10 cellular contexts compared by ENCODE assay signal in the genomic region with DNA sequence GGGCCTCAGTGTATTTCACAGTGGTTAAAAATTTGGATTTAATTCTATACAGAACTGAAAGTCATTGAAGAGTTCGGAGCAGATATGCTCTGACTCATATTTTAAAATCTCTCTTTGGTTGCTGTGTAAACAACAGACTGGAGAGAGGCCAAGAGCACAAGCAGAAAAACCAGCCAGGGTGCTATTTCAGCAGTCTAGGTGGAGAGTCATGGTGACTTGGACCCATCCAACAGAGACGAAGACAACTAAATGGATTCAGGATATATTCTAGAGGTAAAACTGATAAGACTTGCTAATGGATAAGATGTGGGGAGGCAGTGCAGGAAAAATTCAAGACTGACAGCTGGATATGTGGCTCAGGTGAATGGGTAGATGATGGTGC.
A peak's percentile ranks its signal among the peaks of the same experiment; 100 is the strongest.
DNase-seq lines count a peak whose midpoint lies in the region; ATAC-seq, FAIRE-seq and TF ChIP-seq lines count a peak whose summit lies in the region.
"Had no signal": no experiment of that assay in that cellular context is flagged by ENCODE, and none has a peak within 500 bp of the region (broad histone marks: within the 10 kb centered on the region; RNA-seq: fewer than 3 reads in every experiment).

No MANE protein-coding gene starts in this region.

- H3K9ac ChIP-seq in K562 (ENCODE audit: insufficient read depth in 1 of 2, low read depth in 2 of 2, low read length in 2 of 2): no peak overlapping the region
- no peak overlapping the region for H3K9ac ChIP-seq in HepG2 (ENCODE audit: insufficient read depth, low read depth, low read length)

- TF ChIP-seq CTCF in C4-2B (conservative IDR thresholded peaks at IDR 0.05) (no peak), K562 (IDR thresholded peaks at IDR 0.05 in 2 of 3, conservative IDR thresholded peaks at IDR 0.05 in 1 of 3; ENCODE audit: insufficient read depth in 2 of 3, low read depth in 1 of 3, low read length in 3 of 3) (no peak), HepG2 (CRISPR knock-in tag; IDR thresholded peaks at IDR 0.05) (no peak), WTC11 (IDR thresholded peaks at IDR 0.05) (no peak)

- H3K36me3 ChIP-seq in K562 (ENCODE audit: control insufficient read depth, insufficient read depth, low read length) (peaks cover 6% of the 10 kb centered on the region; the same call in 2 of the 3 replicates), HepG2 (replicated peaks in 1 of 2; ENCODE audit: control insufficient read depth in 1 of 2, insufficient read depth in 2 of 2, low read length in 2 of 2) (peaks cover 0 to 6% of the 10 kb centered on the region in 2 experiments; a peak in 2 of 5 replicates)

- H3K79me2 ChIP-seq in K562 (ENCODE audit: control insufficient read depth, insufficient read depth, low read length): no peaks in the 10 kb centered on the region
- no peaks in the 10 kb centered on the region for H3K79me2 ChIP-seq in HepG2 (ENCODE audit: insufficient read depth, low read length)

- H2AFZ ChIP-seq in K562 (ENCODE audit: low read depth, low read length) (no peak overlapping the region), HepG2 (ENCODE audit: low read length) (no peak overlapping the region)

- in situ Hi-C loops in K562 (cut with MboI): no loop called here
- in situ Hi-C loops in HepG2 (cut with HindIII; ENCODE audit: extremely low pct_ligation_motif_present, low pct_unique_long_range_greater_than_20kb): no loop called here

- TF ChIP-seq EP300 in K562 (IDR thresholded peaks at IDR 0.05; ENCODE audit: low read length): peak; percentile 54; the same call in 1 of the 2 replicates
- TF ChIP-seq EP300 in HepG2 (IDR thresholded peaks at IDR 0.05; ENCODE audit: low read depth in 2 of 2, low read length in 2 of 2): no peak
- no peak for TF ChIP-seq EP300 in HepG2 (CRISPR knock-in tag; IDR thresholded peaks at IDR 0.05; ENCODE audit: borderline replicate concordance)

- WGBS in K562 (ENCODE audit: insufficient coverage, low coverage, missing lambda C conversion rate): 10% methylated on average over 2 of the region's 2 CpGs
- 11% methylated on average over 2 of the region's 2 CpGs for WGBS in HepG2 (ENCODE audit: low lambda C conversion rate)

- POLR2A ChIA-PET in K562 (lab: Yijun Ruan, JAX) (interaction anchor here (0.7 kb wide), 1 partner anchor 10 kb away, joined by 3 read pairs; no protein-coding TSS in a partner anchor), HepG2 (lab: Yijun Ruan, JAX) (no interaction called here), WTC11 (lab: Charles Lee) (interaction anchor here (0.9 kb wide), 1 partner anchor 169 kb away, joined by 3 read pairs; a partner anchor contains a TSS)

- no peaks in the 10 kb centered on the region for H3K9me3 Mint-ChIP-seq in WTC11

- TF ChIP-seq RAD21 in K562 (CRISPR knock-in tag; conservative IDR thresholded peaks at IDR 0.05 in 1 of 2, IDR thresholded peaks at IDR 0.05 in 1 of 2): no peak
- no peak for TF ChIP-seq RAD21 in HepG2 (CRISPR knock-in tag; IDR thresholded peaks at IDR 0.05)

- H3K27ac Mint-ChIP-seq in WTC11: no peak overlapping the region; the same call in 1 of the 2 replicates
- H3K27ac Mint-ChIP-seq: activated naive CD8-positive, alpha-beta T cell had no signal

- DNase-seq in NCI-H128 (lab: John Stamatoyannopoulos, UW; ENCODE audit: unreplicated experiment): peak; percentile 39
- peak in 2 of 4 experiments; percentile 39 to 45 for DNase-seq in K562 (ENCODE audit: extremely low read depth in 1 of 4, low spot score in 3 of 4)
- peak; percentile 84 for DNase-seq in HepG2 (ENCODE audit: low spot score)
- DNase-seq in GM12891 (ENCODE audit: insufficient read length, low spot score): no peak
- no peak for DNase-seq in WTC11 (ENCODE audit: low spot score)
- DNase-seq: Karpas-422 had no signal

- H3K4me1 ChIP-seq in K562 (replicated peaks in 1 of 2; ENCODE audit: control insufficient read depth in 2 of 2, insufficient read depth in 2 of 2, low read length in 2 of 2) (peaks cover 0 to 17% of the 10 kb centered on the region in 2 experiments; a peak in 2 of 5 replicates), HepG2 (ENCODE audit: insufficient read depth, low read length) (peaks cover 36% of the 10 kb centered on the region)

- FAIRE-seq in K562 (lab: Jason Lieb, UNC): peak; percentile 77
- FAIRE-seq in HepG2 (lab: Jason Lieb, UNC): peak; percentile 76
- no peak for FAIRE-seq in GM12891 (lab: Jason Lieb, UNC)

- H3K9me1 ChIP-seq in K562 (ENCODE audit: control insufficient read depth, insufficient read depth, low read length): no peaks in the 10 kb centered on the region

- H3K4me3 Mint-ChIP-seq in WTC11: no peak overlapping the region
- H3K4me3 Mint-ChIP-seq: activated naive CD8-positive, alpha-beta T cell had no signal

- no TSS peak for BruUV-seq in K562 (replicated peaks; lab: Mats Ljungman, UMichigan)
- no TSS peak for BruUV-seq in HepG2 (replicated peaks; lab: Mats Ljungman, UMichigan)

- peaks cover 9% of the 10 kb centered on the region for H3K4me1 Mint-ChIP-seq in WTC11

- CTCF ChIA-PET in K562 (lab: Yijun Ruan, JAX; ENCODE audit: low intra/inter-chr PET ratio) (no interaction called here), HepG2 (lab: Yijun Ruan, JAX; ENCODE audit: low intra/inter-chr PET ratio, low total read pairs) (no interaction called here), WTC11 (lab: Charles Lee) (no interaction called here)

- H3K27me3 Mint-ChIP-seq in WTC11 (ENCODE audit: low read depth): no peaks in the 10 kb centered on the region
- H3K27me3 Mint-ChIP-seq: activated naive CD8-positive, alpha-beta T cell had no signal

- no peak for TF ChIP-seq POLR2A in K562 (conservative IDR thresholded peaks at IDR 0.05)
- TF ChIP-seq POLR2A in HepG2 (IDR thresholded peaks at IDR 0.05; ENCODE audit: insufficient read depth in 1 of 2, low read depth in 2 of 2, low read length in 2 of 2): no peak
- TF ChIP-seq POLR2A in GM12891 (IDR thresholded peaks at IDR 0.05; ENCODE audit: low read depth, low read length): no peak

- H3K4me3 ChIP-seq in K562 (no peak overlapping the region), HepG2 (replicated peaks in 1 of 3; ENCODE audit: insufficient read depth in 1 of 3, low read depth in 2 of 3, low read length in 3 of 3) (peak overlapping the region in 1 of 3 experiments; percentile 8; a peak in 1 of 6 replicates)

- peak; percentile 63 for ATAC-seq in K562
- peak; percentile 96 for ATAC-seq in HepG2
- no peak for ATAC-seq in HG02623 (IDR thresholded peaks at IDR 0.05; ENCODE audit: unreplicated experiment)
- no peak for ATAC-seq in WTC11
- ATAC-seq in GM21576 (IDR thresholded peaks at IDR 0.05; ENCODE audit: unreplicated experiment): no peak

- no peaks in the 10 kb centered on the region for H3K9me3 ChIP-seq in K562 (replicated peaks; ENCODE audit: control insufficient read depth, insufficient read depth, low read depth, low read length)
- no peaks in the 10 kb centered on the region for H3K9me3 ChIP-seq in HepG2 (ENCODE audit: low read length)

- no peaks in the 10 kb centered on the region for H3K36me3 Mint-ChIP-seq in WTC11

- H3K27me3 ChIP-seq in K562 (ENCODE audit: control insufficient read depth in 2 of 2, insufficient read depth in 2 of 2, low read length in 2 of 2) (no peaks in the 10 kb centered on the region), HepG2 (ENCODE audit: control insufficient read depth in 1 of 2, insufficient read depth in 2 of 2, low read length in 2 of 2) (no peaks in the 10 kb centered on the region)

- H3K27ac ChIP-seq in C4-2B: peak overlapping the region; percentile 49; the same call in 1 of the 2 replicates
- no peak overlapping the region for H3K27ac ChIP-seq in K562 (ENCODE audit: extremely low read depth, low read depth, low read length)
- peak overlapping the region; percentile 51 for H3K27ac ChIP-seq in HepG2 (ENCODE audit: extremely low read length, insufficient read depth, low read length)

- intact Hi-C loops in K562 (cut with micrococcal nuclease): loop anchor here (5.0 kb wide), 1 partner anchor 111 kb away; no protein-coding TSS in a partner anchor
- intact Hi-C loops in HepG2 (cut with micrococcal nuclease; ENCODE audit: unreplicated experiment): loop anchor here (10.0 kb wide), 1 partner anchor 53 kb away; no protein-coding TSS in a partner anchor

- H3K4me2 ChIP-seq in K562 (ENCODE audit: insufficient read depth, low read length) (no peak overlapping the region), HepG2 (ENCODE audit: low read depth, low read length) (peak overlapping the region; percentile 44)

- H4K20me1 ChIP-seq in K562 (replicated peaks; ENCODE audit: control insufficient read depth, insufficient read depth, low read length) (no peaks in the 10 kb centered on the region), HepG2 (ENCODE audit: insufficient read depth, low read length) (no peaks in the 10 kb centered on the region)

TF ChIP-seq in K562, 482 proteins besides CTCF, POLR2A, EP300 and RAD21 (continues in another document):
- TF ChIP-seq ARNT (IDR thresholded peaks at IDR 0.05) (0 out of 4 replicates have a peak, but pooled peaks of 1 of the 2 experiments have one; percentile 31), SMARCE1 (IDR thresholded peaks at IDR 0.05) (peak; percentile 82), MAFK (IDR thresholded peaks at IDR 0.05; ENCODE audit: low read length) (peak; percentile 40; the same call in 1 of the 2 replicates)

TF ChIP-seq in HepG2, 621 proteins besides CTCF, POLR2A, EP300 and RAD21 (continues in another document):
- TF ChIP-seq FOSL2 (CRISPR knock-in tag; IDR thresholded peaks at IDR 0.05): peak; percentile 90
- no peak for TF ChIP-seq XRCC5 (optimal IDR thresholded peaks at IDR 0.05; ENCODE audit: low read length)
- TF ChIP-seq SOX13 (IDR thresholded peaks at IDR 0.05): no peak
- peak in 1 of 2 experiments; percentile 41; a peak in 1 of 4 replicates for TF ChIP-seq SOX13 (CRISPR knock-in tag; conservative IDR thresholded peaks at IDR 0.05 in 1 of 2, IDR thresholded peaks at IDR 0.05 in 1 of 2)

TF ChIP-seq in GM12891, 5 proteins besides CTCF, POLR2A, EP300 and RAD21:
- TF ChIP-seq SPI1 (IDR thresholded peaks at IDR 0.05; ENCODE audit: low read depth, low read length) (no peak), TAF1 (IDR thresholded peaks at IDR 0.05; ENCODE audit: low read depth, low read length) (no peak), POLR2AphosphoS5 (IDR thresholded peaks at IDR 0.05; ENCODE audit: low read depth, low read length) (no peak), PAX5 (IDR thresholded peaks at IDR 0.05; ENCODE audit: insufficient read depth, low read length, severe bottlenecking) (no peak), POU2F2 (IDR thresholded peaks at IDR 0.05; ENCODE audit: low read depth, low read length) (no peak)
TF ChIP-seq in GM12891: peak in this region for 0.

TF ChIP-seq in WTC11, 78 proteins besides CTCF, POLR2A, EP300 and RAD21 (continues in another document):
- TF ChIP-seq ESRRA (CRISPR knock-in tag; IDR thresholded peaks at IDR 0.05; ENCODE audit: borderline replicate concordance) (no peak), PRRX2 (CRISPR knock-in tag; IDR thresholded peaks at IDR 0.05) (no peak), FOXK1 (CRISPR knock-in tag; IDR thresholded peaks at IDR 0.05) (no peak), HMGA2 (CRISPR knock-in tag; IDR thresholded peaks at IDR 0.05) (no peak)
- TF ChIP-seq, protein P1, sequence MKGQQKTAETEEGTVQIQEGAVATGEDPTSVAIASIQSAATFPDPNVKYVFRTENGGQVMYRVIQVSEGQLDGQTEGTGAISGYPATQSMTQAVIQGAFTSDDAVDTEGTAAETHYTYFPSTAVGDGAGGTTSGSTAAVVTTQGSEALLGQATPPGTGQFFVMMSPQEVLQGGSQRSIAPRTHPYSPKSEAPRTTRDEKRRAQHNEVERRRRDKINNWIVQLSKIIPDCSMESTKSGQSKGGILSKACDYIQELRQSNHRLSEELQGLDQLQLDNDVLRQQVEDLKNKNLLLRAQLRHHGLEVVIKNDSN (CRISPR knock-in tag; IDR thresholded peaks at IDR 0.05): no peak

Comparison
In these comparisons a context has a peak if more than half of its experiments do, and no peak if none do; other contexts are left out.
1. DNase-seq: peak in NCI-H128 (single experiment) and HepG2 (single experiment); none in GM12891 (single experiment) and WTC11 (single experiment).
2. ATAC-seq: peak in K562 (single experiment) and HepG2 (single experiment); none in HG02623 (single experiment), WTC11 (single experiment) and GM21576 (single experiment).